In the genomic region with DNA sequence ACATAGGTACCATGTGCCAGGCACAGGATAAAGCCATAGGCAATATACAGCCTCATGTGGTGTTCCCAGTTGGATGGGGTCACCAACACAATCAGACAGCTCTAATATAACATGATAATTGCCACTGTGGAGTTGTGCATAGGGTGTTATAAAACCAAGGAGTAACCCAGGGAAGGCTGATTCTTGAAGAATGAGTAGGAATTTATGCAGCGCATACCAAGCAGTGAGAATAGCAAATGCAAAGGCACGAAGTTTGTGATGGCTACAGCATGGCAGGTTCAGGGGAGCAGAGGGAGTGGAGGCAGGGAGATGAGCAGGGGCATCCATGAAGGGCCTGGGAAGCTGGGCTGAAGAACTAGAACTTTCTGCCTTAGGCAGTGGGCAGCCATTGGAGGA, we compare ENCODE assay signal across 16 cellular contexts. TPM values are rescaled to one million over a fixed set of nuclear protein-coding genes. Genes with fewer than 3 reads are reported as not detected.
DNase-seq lines count a peak whose midpoint lies in the region; ATAC-seq and TF ChIP-seq lines count a peak whose summit lies in the region.
"Had no signal": no experiment of that assay in that cellular context is flagged by ENCODE, and none has a peak within 500 bp of the region (broad histone marks: within the 10 kb centered on the region; RNA-seq: fewer than 3 reads in every experiment).

No MANE protein-coding gene starts in this region.

- H2BK12ac ChIP-seq in trophoblast cell (ENCODE audit: low read length) = peak overlapping the region; percentile 31

- H3K36me3 Mint-ChIP-seq in WTC11 (peaks cover 58% of the 10 kb centered on the region), endothelial cell (ENCODE audit: low read depth, unreplicated experiment) (peaks cover 31% of the 10 kb centered on the region)

- no peak for TF ChIP-seq CTCF in WTC11 (IDR thresholded peaks at IDR 0.05)
- no peak for TF ChIP-seq CTCF in endothelial cell (IDR thresholded peaks at IDR 0.05; ENCODE audit: unreplicated experiment)
- TF ChIP-seq CTCF in mammary epithelial cell (conservative IDR thresholded peaks at IDR 0.05 in 1 of 2, IDR thresholded peaks at IDR 0.05 in 1 of 2; ENCODE audit: extremely low read depth in 1 of 2, insufficient read depth in 1 of 2, low read depth in 1 of 2, low read length in 2 of 2) = no peak

- H3K79me1 ChIP-seq in trophoblast cell (ENCODE audit: low read length) = peaks cover 10% of the 10 kb centered on the region

- no peaks in the 10 kb centered on the region for H3K9me3 ChIP-seq in trophoblast cell (ENCODE audit: insufficient read depth, low read depth, low read length)
- H3K9me3 ChIP-seq in mammary epithelial cell (replicated peaks; ENCODE audit: insufficient read depth, low read length) = no peaks in the 10 kb centered on the region

- H3K79me2 ChIP-seq in trophoblast cell (ENCODE audit: control insufficient read depth, insufficient read depth, low read length, poor library complexity) (no peaks in the 10 kb centered on the region), mammary epithelial cell (ENCODE audit: insufficient read depth, low read length) (no peaks in the 10 kb centered on the region)

- DNase-seq in EH (ENCODE audit: low read depth) (peak; percentile 51), WTC11 (ENCODE audit: low spot score) (no peak), endothelial cell (ENCODE audit: low spot score) (no peak), trophoblast cell (no peak), mammary epithelial cell (no peak), ACHN (no peak)
- DNase-seq: HCEC 1CT; NCI-H187; NCI-H2171; NCI-H446; NCI-H69; NK-92 treated with Interleukin-12 subunit alpha and Interleukin-12 subunit beta, amount 100 ng/mL, for 24 hours; SHP77 treated with DMSO at 0.1 percent for 48 hours had no signal

- no peak overlapping the region for H3K23ac ChIP-seq in trophoblast cell (ENCODE audit: low read length)

- H3K27me3 Mint-ChIP-seq in WTC11 (ENCODE audit: low read depth) (no peaks in the 10 kb centered on the region), endothelial cell (ENCODE audit: unreplicated experiment) (peaks cover 5% of the 10 kb centered on the region)

- H3K27ac Mint-ChIP-seq in WTC11 (peak overlapping the region; percentile 69; the same call in 1 of the 2 replicates), endothelial cell (ENCODE audit: unreplicated experiment) (peak overlapping the region; percentile 48)

- H3K27me3 ChIP-seq in trophoblast cell (ENCODE audit: insufficient read depth, low read length) (no peaks in the 10 kb centered on the region), mammary epithelial cell (ENCODE audit: insufficient read depth, low read length) (no peaks in the 10 kb centered on the region)

- no peak overlapping the region for H3K14ac ChIP-seq in trophoblast cell (ENCODE audit: low read length)

- H3K4me2 ChIP-seq in trophoblast cell (ENCODE audit: low read length) (no peak overlapping the region), mammary epithelial cell (ENCODE audit: insufficient read depth, low read depth, low read length) (no peak overlapping the region)

- intact Hi-C loops in mammary epithelial cell (cut with micrococcal nuclease) = no loop called here

- POLR2A ChIA-PET in WTC11 (lab: Charles Lee) = interaction anchor here (0.6 kb wide), 1 partner anchor 13 kb away, joined by 3 read pairs; no protein-coding TSS in a partner anchor

- dilution Hi-C loops in mammary epithelial cell (cut with HindIII; ENCODE audit: low sequenced_read_pairs) = no loop called here

- ATAC-seq in WTC11 (peak; percentile 32), GM21526 (IDR thresholded peaks at IDR 0.05; ENCODE audit: low FRiP score, unreplicated experiment) (no peak), HG02981 (IDR thresholded peaks at IDR 0.05; ENCODE audit: unreplicated experiment) (no peak)

- H3K36me3 ChIP-seq in trophoblast cell (ENCODE audit: control insufficient read depth in 1 of 2, insufficient read depth in 2 of 2, low read length in 2 of 2) (no peaks in the 10 kb centered on the region), mammary epithelial cell (ENCODE audit: insufficient read depth, low read length) (no peaks in the 10 kb centered on the region)

- H3K4me3 Mint-ChIP-seq in WTC11 = no peak overlapping the region
- H3K4me3 Mint-ChIP-seq in endothelial cell (ENCODE audit: unreplicated experiment) = peak overlapping the region; percentile 32

- WGBS in trophoblast cell (ENCODE audit: extremely low coverage, insufficient coverage, insufficient read length) = no CpG with 5 or more reads among the region's 2 CpGs
- 96% methylated on average over 2 of the region's 2 CpGs for WGBS in mammary epithelial cell (ENCODE audit: low coverage, missing lambda C conversion rate)

- H3K9me3 Mint-ChIP-seq in WTC11 = no peaks in the 10 kb centered on the region
- H3K9me3 Mint-ChIP-seq in endothelial cell (ENCODE audit: unreplicated experiment) = no peaks in the 10 kb centered on the region

- peak overlapping the region; percentile 1 for H4K91ac ChIP-seq in trophoblast cell (ENCODE audit: low read depth, low read length)

- CTCF ChIA-PET in WTC11 (lab: Charles Lee) (interaction anchor here (1.4 kb wide), 1 partner anchor 95 kb away, joined by 8 read pairs; no protein-coding TSS in a partner anchor), mammary epithelial cell (lab: Charles Lee; ENCODE audit: low non-redundant PET) (no interaction called here)

- H4K8ac ChIP-seq in trophoblast cell (ENCODE audit: low read depth, low read length) = no peak overlapping the region

- H3K9ac ChIP-seq in trophoblast cell (ENCODE audit: low read length) (no peak overlapping the region), mammary epithelial cell (ENCODE audit: insufficient read depth, low read length) (no peak overlapping the region)

- H4K12ac ChIP-seq in trophoblast cell (ENCODE audit: low read depth, low read length) = no peak overlapping the region

- no peaks in the 10 kb centered on the region for H4K20me1 ChIP-seq in mammary epithelial cell (ENCODE audit: insufficient read depth, low read length)

- H3K4me1 ChIP-seq in trophoblast cell (ENCODE audit: control insufficient read depth in 1 of 2, insufficient read depth in 2 of 2, low read length in 2 of 2) = peaks cover 4 to 12% of the 10 kb centered on the region in 2 experiments
- no peaks in the 10 kb centered on the region for H3K4me1 ChIP-seq in mammary epithelial cell (ENCODE audit: insufficient read depth, low read length)

- H3K27ac ChIP-seq in trophoblast cell (ENCODE audit: low read depth, low read length) (no peak overlapping the region), mammary epithelial cell (ENCODE audit: insufficient read depth, low read depth, low read length) (no peak overlapping the region)
- H3K27ac ChIP-seq: C4-2B had no signal

- H3K4me3 ChIP-seq in trophoblast cell (ENCODE audit: low read depth, low read length) (no peak overlapping the region), mammary epithelial cell (replicated peaks in 1 of 3; ENCODE audit: insufficient read depth in 1 of 3, low read depth in 2 of 3, low read length in 3 of 3) (no peak overlapping the region)

- H3K4me1 Mint-ChIP-seq in WTC11 = peaks cover 41% of the 10 kb centered on the region
- peaks cover 42% of the 10 kb centered on the region for H3K4me1 Mint-ChIP-seq in endothelial cell (ENCODE audit: unreplicated experiment)

- no peak overlapping the region for H2AK5ac ChIP-seq in trophoblast cell (ENCODE audit: low read length)

- no peak overlapping the region for H2BK5ac ChIP-seq in trophoblast cell (ENCODE audit: low read depth, low read length, poor library complexity)

- no peak overlapping the region for H2BK120ac ChIP-seq in trophoblast cell (ENCODE audit: insufficient read depth, low read length, poor library complexity)

- H2AFZ ChIP-seq in trophoblast cell (ENCODE audit: insufficient read depth, low read length, poor library complexity) = no peak overlapping the region
- H2AFZ ChIP-seq in mammary epithelial cell (ENCODE audit: low read depth, low read length) = no peak overlapping the region

- no TSS peak for BruUV-seq in mammary epithelial cell (replicated peaks; lab: Mats Ljungman, UMichigan)

- in situ Hi-C loops in mammary epithelial cell (cut with MboI; ENCODE audit: low sequenced_read_pairs in 2 of 2) = no loop called here
- in situ Hi-C loops in ACHN (cut with HindIII; ENCODE audit: low pct_ligation_motif_present, low pct_unique_long_range_greater_than_20kb, low sequenced_read_pairs) = no loop called here

- no peak overlapping the region for H3K4ac ChIP-seq in trophoblast cell (ENCODE audit: low read depth, low read length)

- no peak overlapping the region for H3K18ac ChIP-seq in trophoblast cell (ENCODE audit: low read length)

TF ChIP-seq in WTC11, 78 proteins besides CTCF, POLR2A, EP300 and RAD21:
- no peak for TF ChIP-seq JUN (CRISPR knock-in tag; IDR thresholded peaks at IDR 0.05)

RNA-seq across cellular contexts. Expression of a gene that starts 20.4 kb away (rescaled TPM):
- 215 to 415 TPM (median 396 TPM) in 3 replicates for total RNA-seq in WTC11 (2021)
- 511 TPM for total RNA-seq in endothelial cell (ENCODE audit: unreplicated experiment)
- polyA plus RNA-seq in trophoblast cell (2013) = 1,633 and 1,681 TPM in 2 replicates
- 100 to 1,000 TPM; 471 to 738 TPM for total RNA-seq in mammary epithelial cell
- polyA plus RNA-seq in mammary epithelial cell = 404 TPM
- polyA minus RNA-seq in mammary epithelial cell = 456 TPM
